Comparison of ENCODE assay signal across 8 cellular contexts in genomic region chr11:109865558-109866186, GRCh38.
A peak's percentile ranks its signal among the peaks of the same experiment; 100 is the strongest.
DNase-seq lines count a peak whose midpoint lies in the region; ATAC-seq, FAIRE-seq and TF ChIP-seq lines count a peak whose summit lies in the region.
"Had no signal": no experiment of that assay in that cellular context is flagged by ENCODE, and none has a peak within 500 bp of the region (broad histone marks: within the 10 kb centered on the region; RNA-seq: fewer than 3 reads in every experiment).

No MANE protein-coding gene starts in this region.

- H3K4me3 ChIP-seq in GM12864 (ENCODE audit: low read depth, low read length) (no peak overlapping the region), pancreas (no peak overlapping the region), spleen (no peak overlapping the region)

- no peaks in the 10 kb centered on the region for H3K27me3 ChIP-seq in pancreas
- no peaks in the 10 kb centered on the region for H3K27me3 ChIP-seq in spleen (replicated peaks in 1 of 7)

- intact Hi-C loops in pancreas (cut with DNase I): no loop called here
- intact Hi-C loops in spleen (cut with DNase I; ENCODE audit: low total_unique reads): no loop called here

- no peak for TF ChIP-seq POLR2A in spleen (IDR thresholded peaks at IDR 0.05)

- peak; percentile 48 to 91 (median 88) for ATAC-seq in pancreas

- TF ChIP-seq CTCF in GM12864 (IDR thresholded peaks at IDR 0.05; ENCODE audit: low read depth, low read length, missing control alignments): peak; percentile 13
- TF ChIP-seq CTCF in pancreas (IDR thresholded peaks at IDR 0.05): peak in 1 of 4 donors; percentile 15
- peak in 1 of 11 experiments; percentile 7 for TF ChIP-seq CTCF in spleen (IDR thresholded peaks at IDR 0.05 in 8 of 11, conservative IDR thresholded peaks at IDR 0.05 in 3 of 11)

- FAIRE-seq in pancreas (lab: Jason Lieb, UNC): no peak

- H3K27ac ChIP-seq in pancreas: no peak overlapping the region
- no peak overlapping the region for H3K27ac ChIP-seq in spleen

- H3K36me3 ChIP-seq in pancreas (no peaks in the 10 kb centered on the region), spleen (no peaks in the 10 kb centered on the region)

- WGBS in pancreas, 2 donors: 57 to 59% methylated on average over 4 of the region's 4 CpGs
- 70 to 85% (median 83%) methylated on average over 3 to 4 of the region's 4 CpGs for WGBS in spleen, 5 donors

- H3K4me1 ChIP-seq in pancreas (no peaks in the 10 kb centered on the region), spleen (peaks cover 0 to 7% (median 0%) of the 10 kb centered on the region in 6 donors)

- H3K9me3 ChIP-seq in pancreas: no peaks in the 10 kb centered on the region
- H3K9me3 ChIP-seq in spleen: no peaks in the 10 kb centered on the region

- DNase-seq in GM12864 (ENCODE audit: low read depth) (no peak), NCI-H1417 treated with DMSO at 0.1 percent for 48 hours (lab: John Stamatoyannopoulos, UW) (peak; percentile 59), cerebellar cortex (ENCODE audit: low spot score) (peak; percentile 75), pancreas (peak in 4 of 6 donors; percentile 11 to 31 (median 20)), foreskin melanocyte (no peak), spleen (no peak), NCI-H2029 (lab: John Stamatoyannopoulos, UW) (no peak)
- DNase-seq: activated CD4-positive, alpha-beta T cell treated with anti-CD3 and anti-CD28 coated beads, Interleukin-2, amount 50 U/mL, for 4 hours had no signal

Comparison
In these comparisons a context has a peak if more than half of its experiments do, and no peak if none do; other contexts are left out.
1. DNase-seq: peak in NCI-H1417 treated with DMSO at 0.1 percent for 48 hours (single experiment), cerebellar cortex (single experiment) and pancreas (4 of 6); none in GM12864 (single experiment), foreskin melanocyte (single experiment), spleen (single experiment) and NCI-H2029 (single experiment).